15 cellular contexts compared by ENCODE assay signal in genomic region chrX:103158317-103158621, GRCh38.
"Had no signal": no experiment of that assay in that cellular context is flagged by ENCODE, and none has a peak within 500 bp of the region (broad histone marks: within the 10 kb centered on the region; RNA-seq: fewer than 3 reads in every experiment).

No MANE protein-coding gene starts in this region.

- H3K36me3 ChIP-seq: esophagus muscularis mucosa, left lung had no signal

- H3K27me3 Mint-ChIP-seq: activated B cell treated with CpG ODN at 0.5 μM for 24 hours; naive thymus-derived CD4-positive, alpha-beta T cell had no signal

- ATAC-seq: activated CD8-positive, alpha-beta T cell treated with anti-CD3 and anti-CD28 coated beads, Interleukin-2, amount 10 ng/mL, durations not matched to agents 7 days and 5 days; mucosa of descending colon; naive thymus-derived CD4-positive, alpha-beta T cell; stimulated activated effector memory CD8-positive, alpha-beta T cell treated with anti-CD3 and anti-CD28 coated beads, Interleukin-12 subunit alpha, Interleukin-12 subunit beta, amount 100 ng/mL, for 72 hours had no signal

- H3K4me3 ChIP-seq: coronary artery, esophagus muscularis mucosa, hepatocyte, left lung, mucosa of descending colon had no signal

- H3K27ac Mint-ChIP-seq: activated B cell treated with CpG ODN at 0.5 μM for 24 hours; activated CD8-positive, alpha-beta T cell treated with anti-CD3 and anti-CD28 coated beads, Interleukin-2, amount 10 ng/mL, durations not matched to agents 7 days and 5 days; activated naive CD8-positive, alpha-beta T cell treated with anti-CD3 and anti-CD28 coated beads for 36 hours; brain; naive thymus-derived CD4-positive, alpha-beta T cell; stimulated activated effector memory CD8-positive, alpha-beta T cell treated with anti-CD3 and anti-CD28 coated beads, Interleukin-12 subunit alpha, Interleukin-12 subunit beta, amount 100 ng/mL, for 72 hours had no signal

- H3K4me1 ChIP-seq: esophagus muscularis mucosa, left lung had no signal

- H3K27me3 ChIP-seq: esophagus muscularis mucosa, hepatocyte, left lung had no signal

- H3K9me3 ChIP-seq: esophagus muscularis mucosa, left lung, mucosa of descending colon had no signal

- H3K9me3 Mint-ChIP-seq: activated B cell treated with CpG ODN at 0.5 μM for 24 hours; activated naive CD8-positive, alpha-beta T cell treated with anti-CD3 and anti-CD28 coated beads for 36 hours; stimulated activated effector memory CD8-positive, alpha-beta T cell treated with anti-CD3 and anti-CD28 coated beads, Interleukin-12 subunit alpha, Interleukin-12 subunit beta, amount 100 ng/mL, for 72 hours had no signal

- H3K4me1 Mint-ChIP-seq: activated B cell treated with CpG ODN at 0.5 μM for 24 hours; activated naive CD8-positive, alpha-beta T cell treated with anti-CD3 and anti-CD28 coated beads for 36 hours; brain; stimulated activated effector memory CD8-positive, alpha-beta T cell treated with anti-CD3 and anti-CD28 coated beads, Interleukin-12 subunit alpha, Interleukin-12 subunit beta, amount 100 ng/mL, for 72 hours had no signal

- H3K27ac ChIP-seq: coronary artery, esophagus muscularis mucosa, hepatocyte, left lung had no signal

- DNase-seq: activated B cell treated with CpG ODN at 0.5 μM for 24 hours; activated CD8-positive, alpha-beta memory T cell treated with anti-CD3 and anti-CD28 coated beads, Interleukin-2, amount 50 U/mL, for 48 hours; activated gamma-delta T cell treated with Interleukin-2 at 50 U/mL for 16 hours; activated naive CD8-positive, alpha-beta T cell treated with anti-CD3 and anti-CD28 coated beads for 36 hours; central memory CD4-positive, alpha-beta T cell; left lung; stimulated activated CD4-positive, alpha-beta T cell treated with anti-CD3 and anti-CD28 coated beads, Interleukin-12 subunit alpha, Interleukin-12 subunit beta, amount 100 ng/mL, for 4 hours had no signal

- H3K4me3 Mint-ChIP-seq: activated B cell treated with CpG ODN at 0.5 μM for 24 hours; activated CD8-positive, alpha-beta T cell treated with anti-CD3 and anti-CD28 coated beads, Interleukin-2, amount 10 ng/mL, durations not matched to agents 7 days and 5 days; activated naive CD8-positive, alpha-beta T cell treated with anti-CD3 and anti-CD28 coated beads for 36 hours; brain; naive thymus-derived CD4-positive, alpha-beta T cell; stimulated activated effector memory CD8-positive, alpha-beta T cell treated with anti-CD3 and anti-CD28 coated beads, Interleukin-12 subunit alpha, Interleukin-12 subunit beta, amount 100 ng/mL, for 72 hours had no signal
